In the genomic region with DNA sequence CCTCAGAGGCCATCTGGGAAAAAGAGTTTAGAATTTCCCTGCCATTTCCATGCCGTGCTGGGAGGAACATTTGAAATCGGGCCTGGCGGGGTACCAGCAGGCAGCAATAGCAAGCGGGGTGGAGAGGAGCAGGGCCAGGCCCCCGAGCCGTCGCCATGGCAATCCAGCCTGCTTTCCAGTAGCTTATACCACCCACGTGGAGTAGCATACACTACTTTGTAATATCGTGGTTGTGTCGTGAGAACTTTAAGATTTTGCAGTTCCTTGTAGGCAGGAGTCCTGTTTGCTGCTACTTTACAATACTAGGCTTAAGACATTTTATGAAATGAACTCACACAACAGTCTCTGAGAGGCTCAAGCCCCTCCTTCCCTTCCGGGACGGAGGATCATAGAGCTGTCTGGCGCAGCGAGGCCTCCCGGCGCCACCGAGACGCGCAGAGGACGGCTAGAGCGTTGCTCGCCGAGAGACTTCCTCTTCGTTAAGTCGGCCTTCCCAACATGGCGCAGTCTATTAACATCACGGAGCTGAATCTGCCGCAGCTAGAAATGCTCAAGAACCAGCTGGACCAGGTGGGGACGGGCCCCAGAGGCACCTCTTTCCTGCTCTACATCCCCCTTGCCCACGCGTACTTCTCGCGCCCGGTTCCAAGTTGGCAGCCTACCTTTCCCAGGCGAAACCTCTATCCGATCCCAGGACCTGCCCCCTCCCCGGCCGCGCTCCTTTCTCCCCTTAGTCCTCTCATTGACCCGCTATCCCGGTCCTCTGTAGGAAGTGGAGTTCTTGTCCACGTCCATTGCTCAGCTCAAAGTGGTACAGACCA, we compare ENCODE assay signal across 1 cellular context.
TF ChIP-seq lines count a peak whose summit lies in the region.

A gene (plus strand): TSS at position 473 of the 821 bp plus-strand sequence. CDS start 26 bp downstream, at position 499.

TF ChIP-seq in K562, 482 proteins besides CTCF, POLR2A, EP300 and RAD21 (continued from another document and continues in another):
- TF ChIP-seq, protein P1, sequence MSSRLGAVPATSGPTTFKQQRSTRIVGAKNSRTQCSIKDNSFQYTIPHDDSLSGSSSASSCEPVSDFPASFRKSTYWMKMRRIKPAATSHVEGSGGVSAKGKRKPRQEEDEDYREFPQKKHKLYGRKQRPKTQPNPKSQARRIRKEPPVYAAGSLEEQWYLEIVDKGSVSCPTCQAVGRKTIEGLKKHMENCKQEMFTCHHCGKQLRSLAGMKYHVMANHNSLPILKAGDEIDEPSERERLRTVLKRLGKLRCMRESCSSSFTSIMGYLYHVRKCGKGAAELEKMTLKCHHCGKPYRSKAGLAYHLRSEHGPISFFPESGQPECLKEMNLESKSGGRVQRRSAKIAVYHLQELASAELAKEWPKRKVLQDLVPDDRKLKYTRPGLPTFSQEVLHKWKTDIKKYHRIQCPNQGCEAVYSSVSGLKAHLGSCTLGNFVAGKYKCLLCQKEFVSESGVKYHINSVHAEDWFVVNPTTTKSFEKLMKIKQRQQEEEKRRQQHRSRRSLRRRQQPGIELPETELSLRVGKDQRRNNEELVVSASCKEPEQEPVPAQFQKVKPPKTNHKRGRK (tag; IDR thresholded peaks at IDR 0.05): no peak
- TF ChIP-seq ZNF224 (CRISPR knock-in tag; IDR thresholded peaks at IDR 0.05): no peak
- TF ChIP-seq, protein P2, sequence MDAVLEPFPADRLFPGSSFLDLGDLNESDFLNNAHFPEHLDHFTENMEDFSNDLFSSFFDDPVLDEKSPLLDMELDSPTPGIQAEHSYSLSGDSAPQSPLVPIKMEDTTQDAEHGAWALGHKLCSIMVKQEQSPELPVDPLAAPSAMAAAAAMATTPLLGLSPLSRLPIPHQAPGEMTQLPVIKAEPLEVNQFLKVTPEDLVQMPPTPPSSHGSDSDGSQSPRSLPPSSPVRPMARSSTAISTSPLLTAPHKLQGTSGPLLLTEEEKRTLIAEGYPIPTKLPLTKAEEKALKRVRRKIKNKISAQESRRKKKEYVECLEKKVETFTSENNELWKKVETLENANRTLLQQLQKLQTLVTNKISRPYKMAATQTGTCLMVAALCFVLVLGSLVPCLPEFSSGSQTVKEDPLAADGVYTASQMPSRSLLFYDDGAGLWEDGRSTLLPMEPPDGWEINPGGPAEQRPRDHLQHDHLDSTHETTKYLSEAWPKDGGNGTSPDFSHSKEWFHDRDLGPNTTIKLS (IDR thresholded peaks at IDR 0.05; ENCODE audit: borderline replicate concordance, low read depth): peak; percentile 89
- no peak for TF ChIP-seq CHD2 (IDR thresholded peaks at IDR 0.05; ENCODE audit: low read depth, low read length)
- no peak for TF ChIP-seq DACH1 (IDR thresholded peaks at IDR 0.05; ENCODE audit: partially characterized antibody)
- TF ChIP-seq POLR2AphosphoS2 (IDR thresholded peaks at IDR 0.05; ENCODE audit: low read length): no peak
- peak; percentile 92 for TF ChIP-seq SUPT5H (IDR thresholded peaks at IDR 0.05)
- no peak for TF ChIP-seq ZFPM2 (CRISPR knock-in tag; IDR thresholded peaks at IDR 0.05)
- TF ChIP-seq, protein P3, sequence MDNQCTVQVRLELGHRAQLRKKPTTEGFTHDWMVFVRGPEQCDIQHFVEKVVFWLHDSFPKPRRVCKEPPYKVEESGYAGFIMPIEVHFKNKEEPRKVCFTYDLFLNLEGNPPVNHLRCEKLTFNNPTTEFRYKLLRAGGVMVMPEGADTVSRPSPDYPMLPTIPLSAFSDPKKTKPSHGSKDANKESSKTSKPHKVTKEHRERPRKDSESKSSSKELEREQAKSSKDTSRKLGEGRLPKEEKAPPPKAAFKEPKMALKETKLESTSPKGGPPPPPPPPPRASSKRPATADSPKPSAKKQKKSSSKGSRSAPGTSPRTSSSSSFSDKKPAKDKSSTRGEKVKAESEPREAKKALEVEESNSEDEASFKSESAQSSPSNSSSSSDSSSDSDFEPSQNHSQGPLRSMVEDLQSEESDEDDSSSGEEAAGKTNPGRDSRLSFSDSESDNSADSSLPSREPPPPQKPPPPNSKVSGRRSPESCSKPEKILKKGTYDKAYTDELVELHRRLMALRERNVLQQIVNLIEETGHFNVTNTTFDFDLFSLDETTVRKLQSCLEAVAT (IDR thresholded peaks at IDR 0.05): peak in 1 of 2 experiments; percentile 54; a peak in 1 of 4 replicates
- TF ChIP-seq MTA1 (IDR thresholded peaks at IDR 0.05; ENCODE audit: borderline replicate concordance): peak; percentile 67; the same call in 1 of the 2 replicates
- no peak for TF ChIP-seq SETDB1 (IDR thresholded peaks at IDR 0.05; ENCODE audit: low read length)
- TF ChIP-seq ETV1 (tag; conservative IDR thresholded peaks at IDR 0.05; ENCODE audit: low read depth): peak; percentile 76; the same call in 1 of the 2 replicates
- TF ChIP-seq MYC (IDR thresholded peaks at IDR 0.05; ENCODE audit: low read depth, low read length): peak; percentile 60; the same call in 1 of the 2 replicates
- 0 out of 2 replicates have a peak, but pooled peaks have one; percentile 28 for TF ChIP-seq MYC (CRISPR knock-in tag; IDR thresholded peaks at IDR 0.05; ENCODE audit: borderline replicate concordance, low read depth)
- TF ChIP-seq FUS (optimal IDR thresholded peaks at IDR 0.05; ENCODE audit: low read depth, low read length): no peak
- TF ChIP-seq NBN (IDR thresholded peaks at IDR 0.05; ENCODE audit: low read depth): peak; percentile 84; the same call in 1 of the 2 replicates
- TF ChIP-seq SMC3 (conservative IDR thresholded peaks at IDR 0.05; ENCODE audit: insufficient read depth, low read depth, low read length): no peak
- 0 out of 2 replicates have a peak, but pooled peaks have one; percentile 18 for TF ChIP-seq CC2D1A (IDR thresholded peaks at IDR 0.05)
- peak; percentile 79 for TF ChIP-seq HCFC1 (IDR thresholded peaks at IDR 0.05; ENCODE audit: low read depth, low read length)
- no peak for TF ChIP-seq NR4A1 (CRISPR knock-in tag; IDR thresholded peaks at IDR 0.05)
- TF ChIP-seq NR4A1 (tag; IDR thresholded peaks at IDR 0.05): no peak
- no peak for TF ChIP-seq KHSRP (IDR thresholded peaks at IDR 0.05)
- TF ChIP-seq SNIP1 (IDR thresholded peaks at IDR 0.05; ENCODE audit: low read depth): peak; percentile 98
- TF ChIP-seq, protein P4, sequence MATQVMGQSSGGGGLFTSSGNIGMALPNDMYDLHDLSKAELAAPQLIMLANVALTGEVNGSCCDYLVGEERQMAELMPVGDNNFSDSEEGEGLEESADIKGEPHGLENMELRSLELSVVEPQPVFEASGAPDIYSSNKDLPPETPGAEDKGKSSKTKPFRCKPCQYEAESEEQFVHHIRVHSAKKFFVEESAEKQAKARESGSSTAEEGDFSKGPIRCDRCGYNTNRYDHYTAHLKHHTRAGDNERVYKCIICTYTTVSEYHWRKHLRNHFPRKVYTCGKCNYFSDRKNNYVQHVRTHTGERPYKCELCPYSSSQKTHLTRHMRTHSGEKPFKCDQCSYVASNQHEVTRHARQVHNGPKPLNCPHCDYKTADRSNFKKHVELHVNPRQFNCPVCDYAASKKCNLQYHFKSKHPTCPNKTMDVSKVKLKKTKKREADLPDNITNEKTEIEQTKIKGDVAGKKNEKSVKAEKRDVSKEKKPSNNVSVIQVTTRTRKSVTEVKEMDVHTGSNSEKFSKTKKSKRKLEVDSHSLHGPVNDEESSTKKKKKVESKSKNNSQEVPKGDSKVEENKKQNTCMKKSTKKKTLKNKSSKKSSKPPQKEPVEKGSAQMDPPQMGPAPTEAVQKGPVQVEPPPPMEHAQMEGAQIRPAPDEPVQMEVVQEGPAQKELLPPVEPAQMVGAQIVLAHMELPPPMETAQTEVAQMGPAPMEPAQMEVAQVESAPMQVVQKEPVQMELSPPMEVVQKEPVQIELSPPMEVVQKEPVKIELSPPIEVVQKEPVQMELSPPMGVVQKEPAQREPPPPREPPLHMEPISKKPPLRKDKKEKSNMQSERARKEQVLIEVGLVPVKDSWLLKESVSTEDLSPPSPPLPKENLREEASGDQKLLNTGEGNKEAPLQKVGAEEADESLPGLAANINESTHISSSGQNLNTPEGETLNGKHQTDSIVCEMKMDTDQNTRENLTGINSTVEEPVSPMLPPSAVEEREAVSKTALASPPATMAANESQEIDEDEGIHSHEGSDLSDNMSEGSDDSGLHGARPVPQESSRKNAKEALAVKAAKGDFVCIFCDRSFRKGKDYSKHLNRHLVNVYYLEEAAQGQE (CRISPR knock-in tag; IDR thresholded peaks at IDR 0.05; ENCODE audit: low read depth): no peak
- peak; percentile 12; the same call in 1 of the 2 replicates for TF ChIP-seq SMARCE1 (IDR thresholded peaks at IDR 0.05)
- TF ChIP-seq TAF9B (IDR thresholded peaks at IDR 0.05; ENCODE audit: partially characterized antibody): peak; percentile 97
- TF ChIP-seq POLR2H (tag; IDR thresholded peaks at IDR 0.05; ENCODE audit: low read depth): peak; percentile 75
- TF ChIP-seq ETV5 (CRISPR knock-in tag; IDR thresholded peaks at IDR 0.05; ENCODE audit: low read depth): peak; percentile 90
- TF ChIP-seq ELF1 (tag; IDR thresholded peaks at IDR 0.05): peak; percentile 92
- TF ChIP-seq, protein P5, sequence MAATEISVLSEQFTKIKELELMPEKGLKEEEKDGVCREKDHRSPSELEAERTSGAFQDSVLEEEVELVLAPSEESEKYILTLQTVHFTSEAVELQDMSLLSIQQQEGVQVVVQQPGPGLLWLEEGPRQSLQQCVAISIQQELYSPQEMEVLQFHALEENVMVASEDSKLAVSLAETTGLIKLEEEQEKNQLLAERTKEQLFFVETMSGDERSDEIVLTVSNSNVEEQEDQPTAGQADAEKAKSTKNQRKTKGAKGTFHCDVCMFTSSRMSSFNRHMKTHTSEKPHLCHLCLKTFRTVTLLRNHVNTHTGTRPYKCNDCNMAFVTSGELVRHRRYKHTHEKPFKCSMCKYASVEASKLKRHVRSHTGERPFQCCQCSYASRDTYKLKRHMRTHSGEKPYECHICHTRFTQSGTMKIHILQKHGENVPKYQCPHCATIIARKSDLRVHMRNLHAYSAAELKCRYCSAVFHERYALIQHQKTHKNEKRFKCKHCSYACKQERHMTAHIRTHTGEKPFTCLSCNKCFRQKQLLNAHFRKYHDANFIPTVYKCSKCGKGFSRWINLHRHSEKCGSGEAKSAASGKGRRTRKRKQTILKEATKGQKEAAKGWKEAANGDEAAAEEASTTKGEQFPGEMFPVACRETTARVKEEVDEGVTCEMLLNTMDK (IDR thresholded peaks at IDR 0.05; ENCODE audit: borderline replicate concordance, insufficient read depth, low read depth, low read length, poor library complexity, severe bottlenecking): no peak
- TF ChIP-seq TBP (optimal IDR thresholded peaks at IDR 0.05; ENCODE audit: low read depth, low read length): peak; percentile 84
- no peak for TF ChIP-seq SRSF9 (IDR thresholded peaks at IDR 0.05; ENCODE audit: borderline replicate concordance, low read depth, low read length)
- TF ChIP-seq CXXC5 (CRISPR knock-in tag; IDR thresholded peaks at IDR 0.05): peak; percentile 60; the same call in 1 of the 2 replicates
- TF ChIP-seq, protein P6, sequence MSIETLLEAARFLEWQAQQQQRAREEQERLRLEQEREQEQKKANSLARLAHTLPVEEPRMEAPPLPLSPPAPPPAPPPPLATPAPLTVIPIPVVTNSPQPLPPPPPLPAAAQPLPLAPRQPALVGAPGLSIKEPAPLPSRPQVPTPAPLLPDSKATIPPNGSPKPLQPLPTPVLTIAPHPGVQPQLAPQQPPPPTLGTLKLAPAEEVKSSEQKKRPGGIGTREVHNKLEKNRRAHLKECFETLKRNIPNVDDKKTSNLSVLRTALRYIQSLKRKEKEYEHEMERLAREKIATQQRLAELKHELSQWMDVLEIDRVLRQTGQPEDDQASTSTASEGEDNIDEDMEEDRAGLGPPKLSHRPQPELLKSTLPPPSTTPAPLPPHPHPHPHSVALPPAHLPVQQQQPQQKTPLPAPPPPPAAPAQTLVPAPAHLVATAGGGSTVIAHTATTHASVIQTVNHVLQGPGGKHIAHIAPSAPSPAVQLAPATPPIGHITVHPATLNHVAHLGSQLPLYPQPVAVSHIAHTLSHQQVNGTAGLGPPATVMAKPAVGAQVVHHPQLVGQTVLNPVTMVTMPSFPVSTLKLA (conservative IDR thresholded peaks at IDR 0.05): peak; percentile 94 to 97
- TF ChIP-seq NFIC (IDR thresholded peaks at IDR 0.05): no peak
- TF ChIP-seq CHD4 (IDR thresholded peaks at IDR 0.05; ENCODE audit: insufficient read depth, insufficient replicate concordance, low read depth, low read length, poor library complexity, severe bottlenecking): no peak
- no peak for TF ChIP-seq RBM34 (IDR thresholded peaks at IDR 0.05; ENCODE audit: borderline replicate concordance, insufficient read depth, low read length)
- TF ChIP-seq PRPF4 (IDR thresholded peaks at IDR 0.05; ENCODE audit: insufficient read depth, low read depth, low read length, poor library complexity, severe bottlenecking): no peak
- TF ChIP-seq ZNF57 (CRISPR knock-in tag; IDR thresholded peaks at IDR 0.05): no peak
- no peak for TF ChIP-seq TCF7L2 (IDR thresholded peaks at IDR 0.05; ENCODE audit: low read depth, low read length)
- TF ChIP-seq, protein P7, sequence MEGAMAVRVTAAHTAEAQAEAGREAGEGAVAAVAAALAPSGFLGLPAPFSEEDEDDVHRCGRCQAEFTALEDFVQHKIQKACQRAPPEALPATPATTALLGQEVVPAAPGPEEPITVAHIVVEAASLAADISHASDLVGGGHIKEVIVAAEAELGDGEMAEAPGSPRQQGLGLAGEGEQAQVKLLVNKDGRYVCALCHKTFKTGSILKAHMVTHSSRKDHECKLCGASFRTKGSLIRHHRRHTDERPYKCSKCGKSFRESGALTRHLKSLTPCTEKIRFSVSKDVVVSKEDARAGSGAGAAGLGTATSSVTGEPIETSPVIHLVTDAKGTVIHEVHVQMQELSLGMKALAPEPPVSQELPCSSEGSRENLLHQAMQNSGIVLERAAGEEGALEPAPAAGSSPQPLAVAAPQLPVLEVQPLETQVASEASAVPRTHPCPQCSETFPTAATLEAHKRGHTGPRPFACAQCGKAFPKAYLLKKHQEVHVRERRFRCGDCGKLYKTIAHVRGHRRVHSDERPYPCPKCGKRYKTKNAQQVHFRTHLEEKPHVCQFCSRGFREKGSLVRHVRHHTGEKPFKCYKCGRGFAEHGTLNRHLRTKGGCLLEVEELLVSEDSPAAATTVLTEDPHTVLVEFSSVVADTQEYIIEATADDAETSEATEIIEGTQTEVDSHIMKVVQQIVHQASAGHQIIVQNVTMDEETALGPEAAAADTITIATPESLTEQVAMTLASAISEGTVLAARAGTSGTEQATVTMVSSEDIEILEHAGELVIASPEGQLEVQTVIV (CRISPR knock-in tag; IDR thresholded peaks at IDR 0.05; ENCODE audit: borderline replicate concordance): no peak
- TF ChIP-seq HIVEP1 (CRISPR knock-in tag; IDR thresholded peaks at IDR 0.05): no peak
- TF ChIP-seq, protein P8, sequence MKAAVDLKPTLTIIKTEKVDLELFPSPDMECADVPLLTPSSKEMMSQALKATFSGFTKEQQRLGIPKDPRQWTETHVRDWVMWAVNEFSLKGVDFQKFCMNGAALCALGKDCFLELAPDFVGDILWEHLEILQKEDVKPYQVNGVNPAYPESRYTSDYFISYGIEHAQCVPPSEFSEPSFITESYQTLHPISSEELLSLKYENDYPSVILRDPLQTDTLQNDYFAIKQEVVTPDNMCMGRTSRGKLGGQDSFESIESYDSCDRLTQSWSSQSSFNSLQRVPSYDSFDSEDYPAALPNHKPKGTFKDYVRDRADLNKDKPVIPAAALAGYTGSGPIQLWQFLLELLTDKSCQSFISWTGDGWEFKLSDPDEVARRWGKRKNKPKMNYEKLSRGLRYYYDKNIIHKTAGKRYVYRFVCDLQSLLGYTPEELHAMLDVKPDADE (conservative IDR thresholded peaks at IDR 0.05; ENCODE audit: control insufficient read depth, low read depth, low read length): peak; percentile 82
